ENCODE assay signal across 1 cellular context in genomic region chr1:160362168-160362941, GRCh38.
TF ChIP-seq lines count a peak whose summit lies in the region.

No MANE protein-coding gene starts in this region.

TF ChIP-seq in HEK293, 187 proteins besides CTCF, POLR2A, EP300 and RAD21 (continued from another document and continues in another):
- TF ChIP-seq ZNF24 (tag by site-specific recombination; IDR thresholded peaks at IDR 0.05) (0 out of 2 replicates have a peak, but pooled peaks have one; percentile 50), ZNF302 (tag by site-specific recombination; IDR thresholded peaks at IDR 0.05; ENCODE audit: low read depth) (no peak), KLF17 (tag by site-specific recombination; IDR thresholded peaks at IDR 0.05) (no peak), SALL2 (tag by site-specific recombination; IDR thresholded peaks at IDR 0.05; ENCODE audit: borderline replicate concordance) (no peak), ZNF692 (tag by site-specific recombination; IDR thresholded peaks at IDR 0.05) (peak; percentile 27; the same call in 1 of the 2 replicates), ZSCAN23 (tag by site-specific recombination; IDR thresholded peaks at IDR 0.05) (no peak), ZNF341 (tag by site-specific recombination; IDR thresholded peaks at IDR 0.05; ENCODE audit: low read depth) (peak; percentile 89), PRDM4 (tag by site-specific recombination; IDR thresholded peaks at IDR 0.05) (0 out of 2 replicates have a peak, but pooled peaks have one; percentile 10), MEIS1 (CRISPR knock-in tag; IDR thresholded peaks at IDR 0.05; ENCODE audit: borderline replicate concordance) (no peak), REST (tag by site-specific recombination; IDR thresholded peaks at IDR 0.05) (no peak), ZNF16 (tag by site-specific recombination; IDR thresholded peaks at IDR 0.05; ENCODE audit: low read depth) (no peak), ZNF660 (tag by site-specific recombination; IDR thresholded peaks at IDR 0.05) (peak; percentile 34; the same call in 1 of the 2 replicates), ZNF48 (tag by site-specific recombination; IDR thresholded peaks at IDR 0.05) (no peak), ZNF639 (tag by site-specific recombination; IDR thresholded peaks at IDR 0.05) (no peak), BCL6B (tag by site-specific recombination; IDR thresholded peaks at IDR 0.05) (peak; percentile 41; the same call in 1 of the 2 replicates), ZNF280D (tag by site-specific recombination; IDR thresholded peaks at IDR 0.05) (no peak), ZNF324 (tag by site-specific recombination; IDR thresholded peaks at IDR 0.05) (peak; percentile 52; the same call in 1 of the 2 replicates), INSM2 (tag by site-specific recombination; IDR thresholded peaks at IDR 0.05) (no peak), PRDM10 (tag by site-specific recombination; IDR thresholded peaks at IDR 0.05) (peak; percentile 55), ZNF626 (tag by site-specific recombination; IDR thresholded peaks at IDR 0.05) (no peak), ZBTB17 (tag by site-specific recombination; IDR thresholded peaks at IDR 0.05) (peak; percentile 90), KLF1 (tag by site-specific recombination; IDR thresholded peaks at IDR 0.05) (peak; percentile 60; the same call in 1 of the 2 replicates), TCF7L2 (IDR thresholded peaks at IDR 0.05; ENCODE audit: borderline replicate concordance, low read depth, low read length) (no peak), ZNF670 (tag by site-specific recombination; IDR thresholded peaks at IDR 0.05; ENCODE audit: low read depth) (no peak), ZNF580 (tag by site-specific recombination; IDR thresholded peaks at IDR 0.05) (no peak), AEBP2 (tag by site-specific recombination; IDR thresholded peaks at IDR 0.05; ENCODE audit: borderline replicate concordance) (no peak), ZNF433 (tag by site-specific recombination; IDR thresholded peaks at IDR 0.05; ENCODE audit: low read depth) (no peak), ZNF169 (tag by site-specific recombination; IDR thresholded peaks at IDR 0.05) (no peak), ZNF112 (tag by site-specific recombination; IDR thresholded peaks at IDR 0.05) (no peak), ZNF544 (tag by site-specific recombination; IDR thresholded peaks at IDR 0.05) (no peak), ZNF335 (tag by site-specific recombination; conservative IDR thresholded peaks at IDR 0.05) (peak; percentile 60; the same call in 1 of the 2 replicates), GLI4 (tag by site-specific recombination; IDR thresholded peaks at IDR 0.05) (no peak)
